ENCODE assay signal across 8 cellular contexts in genomic region chr20:63627129-63627699, GRCh38. TPM values are rescaled to one million over a fixed set of nuclear protein-coding genes. Genes with fewer than 3 reads are reported as not detected.
DNase-seq lines count a peak whose midpoint lies in the region; ATAC-seq and TF ChIP-seq lines count a peak whose summit lies in the region.

No MANE protein-coding gene starts in this region.

- H3K4me1 ChIP-seq in IMR-90 (ENCODE audit: control insufficient read depth, insufficient read depth, low read length) (peaks cover 2% of the 10 kb centered on the region; the same call in 1 of the 2 replicates), esophagus muscularis mucosa (peaks cover 25 to 43% (median 39%) of the 10 kb centered on the region in 4 donors)

- peak overlapping the region; percentile 57; the same call in 1 of the 2 replicates for H2BK120ac ChIP-seq in IMR-90 (ENCODE audit: low read depth, low read length)

- peak overlapping the region; percentile 82 for H2BK5ac ChIP-seq in IMR-90 (ENCODE audit: low read depth, low read length, poor library complexity, severe bottlenecking)

- ATAC-seq in GM21529 (IDR thresholded peaks at IDR 0.05; ENCODE audit: unreplicated experiment): peak; percentile 75
- peak; percentile 92 for ATAC-seq in IMR-90 (ENCODE audit: low read depth)

- BruUV-seq in IMR-90 (replicated peaks; lab: Mats Ljungman, UMichigan): no TSS peak

- TF ChIP-seq POLR2A in IMR-90 (IDR thresholded peaks at IDR 0.05; ENCODE audit: low read depth, low read length) (peak; percentile 37; the same call in 1 of the 2 replicates), esophagus muscularis mucosa (IDR thresholded peaks at IDR 0.05; ENCODE audit: low read depth) (peak; percentile 76)

- WGBS in IMR-90 (ENCODE audit: extremely low coverage in 2 of 2, insufficient read length in 1 of 2), 2 experiments: 1% methylated on average over 38 of the region's 64 CpGs; no CpG with 5 or more reads in 1 of the 2 experiments
- 0% methylated on average over 11 of the region's 64 CpGs for WGBS in esophagus muscularis mucosa

- peak overlapping the region; percentile 99 for H3K9ac ChIP-seq in IMR-90 (ENCODE audit: low read depth, low read length)

- intact Hi-C loops in IMR-90 (cut with micrococcal nuclease): no loop called here
- intact Hi-C loops in esophagus muscularis mucosa (cut with DNase I): loop anchor here (5.0 kb wide), 1 partner anchor 55 kb away; the partner anchor contains the start of gene HELZ2

- CTCF ChIA-PET in IMR-90 (lab: Yijun Ruan, JAX): no interaction called here

- peak overlapping the region; percentile 19; the same call in 1 of the 2 replicates for H3K56ac ChIP-seq in IMR-90 (ENCODE audit: extremely low read depth, insufficient read depth, low read length)

- peaks cover 27 to 57% of the 10 kb centered on the region in 2 experiments for H3K79me1 ChIP-seq in IMR-90 (ENCODE audit: low read depth in 1 of 2, low read length in 2 of 2)

- TF ChIP-seq RAD21 in IMR-90 (IDR thresholded peaks at IDR 0.05; ENCODE audit: low read length): no peak; the same call in 1 of the 2 replicates

- TF ChIP-seq EP300 in esophagus muscularis mucosa (IDR thresholded peaks at IDR 0.05): no peak

- H3K4me3 ChIP-seq in IMR-90 (ENCODE audit: insufficient read depth, low read depth, low read length) (peak overlapping the region; percentile 100), esophagus muscularis mucosa (peak overlapping the region; percentile 70 to 92 (median 78))

- H2BK20ac ChIP-seq in IMR-90 (ENCODE audit: low read depth, low read length): no peak overlapping the region

- H2BK15ac ChIP-seq in IMR-90 (ENCODE audit: low read depth, low read length): no peak overlapping the region

- H4K91ac ChIP-seq in IMR-90 (ENCODE audit: insufficient read depth, low read depth, low read length): peak overlapping the region; percentile 52; the same call in 1 of the 2 replicates

- H3K36me3 ChIP-seq in IMR-90 (ENCODE audit: control insufficient read depth, insufficient read depth, low read length) (no peaks in the 10 kb centered on the region), esophagus muscularis mucosa (no peaks in the 10 kb centered on the region)

- TF ChIP-seq CTCF in IMR-90 (conservative IDR thresholded peaks at IDR 0.05; ENCODE audit: low read depth, low read length) (no peak), esophagus muscularis mucosa (IDR thresholded peaks at IDR 0.05) (no peak)

- POLR2A ChIA-PET in IMR-90 (lab: Charles Lee; ENCODE audit: unreplicated experiment): no interaction called here

- H3K4me2 ChIP-seq in IMR-90 (ENCODE audit: low read depth, low read length): peak overlapping the region; percentile 62

- H2AK9ac ChIP-seq in IMR-90 (replicated peaks; ENCODE audit: low read depth, low read length, poor library complexity): peak overlapping the region; percentile 99

- peak overlapping the region; percentile 93 for H2AFZ ChIP-seq in IMR-90 (replicated peaks; ENCODE audit: low read length, poor library complexity)

- H4K8ac ChIP-seq in IMR-90 (ENCODE audit: low read depth in 2 of 2, low read length in 2 of 2): peak overlapping the region; percentile 60 to 89

- H3K23ac ChIP-seq in IMR-90 (ENCODE audit: low read depth, low read length): peak overlapping the region; percentile 95

- H4K5ac ChIP-seq in IMR-90 (ENCODE audit: low read depth, low read length): peak overlapping the region; percentile 84

- H3K9me1 ChIP-seq in IMR-90 (ENCODE audit: insufficient read depth, low read length): peaks cover 6% of the 10 kb centered on the region; the same call in 1 of the 2 replicates

- peak overlapping the region; percentile 72; the same call in 1 of the 2 replicates for H3K18ac ChIP-seq in IMR-90 (ENCODE audit: low read depth, low read length)

- peak overlapping the region; percentile 96 for H3K14ac ChIP-seq in IMR-90 (replicated peaks; ENCODE audit: low read depth, low read length)

- in situ Hi-C loops in IMR-90 (cut with MboI; ENCODE audit: low sequenced_read_pairs): no loop called here

- peak overlapping the region; percentile 86 for H3K4ac ChIP-seq in IMR-90 (ENCODE audit: low read depth, low read length)

- H3K27ac ChIP-seq in IMR-90 (ENCODE audit: insufficient read depth, low read length) (peak overlapping the region; percentile 85), esophagus muscularis mucosa (replicated peaks in 1 of 4) (peak overlapping the region; percentile 93 to 98 (median 98))

- no peaks in the 10 kb centered on the region for H4K20me1 ChIP-seq in IMR-90 (ENCODE audit: insufficient read depth, low read length)

- H3K9me3 ChIP-seq in IMR-90 (ENCODE audit: control insufficient read depth, insufficient read depth, low read length): no peaks in the 10 kb centered on the region
- no peaks in the 10 kb centered on the region for H3K9me3 ChIP-seq in esophagus muscularis mucosa

- DNase-seq in DMS153 treated with DMSO at 0.1 percent for 48 hours (lab: John Stamatoyannopoulos, UW; ENCODE audit: unreplicated experiment): peak; percentile 80
- DNase-seq in IMR-90: peak; percentile 90
- peak; percentile 97 for DNase-seq in activated T-cell treated with anti-CD3 and anti-CD28 coated beads, Interleukin-2, amount 50 U/mL, for 48 hours
- peak; percentile 99 for DNase-seq in esophagus muscularis mucosa (ENCODE audit: extremely low spot score)
- peak; percentile 94 for DNase-seq in myocyte (ENCODE audit: low read depth)
- DNase-seq in stimulated activated CD8-positive, alpha-beta memory T cell treated with anti-CD3 and anti-CD28 coated beads, Interleukin-7, amount 100 ng/mL, for 4 hours (ENCODE audit: low read depth in 2 of 2): peak; percentile 86 to 92

- H2AK5ac ChIP-seq in IMR-90 (ENCODE audit: low read depth, low read length): peak overlapping the region; percentile 96

- dilution Hi-C loops in IMR-90 (cut with HindIII; ENCODE audit: low sequenced_read_pairs, unreplicated experiment): no loop called here

- H3K27me3 ChIP-seq in IMR-90 (ENCODE audit: control insufficient read depth, insufficient read depth, low read length): no peaks in the 10 kb centered on the region
- no peaks in the 10 kb centered on the region for H3K27me3 ChIP-seq in esophagus muscularis mucosa

TF ChIP-seq in IMR-90, 13 proteins besides CTCF, POLR2A, EP300 and RAD21 (continues in another document):
- TF ChIP-seq MXI1 (IDR thresholded peaks at IDR 0.05; ENCODE audit: borderline replicate concordance, low read depth, low read length): peak; percentile 98
- no peak for TF ChIP-seq NFE2L2 (IDR thresholded peaks at IDR 0.05; ENCODE audit: low read depth, low read length)
- no peak for TF ChIP-seq SMC3 (IDR thresholded peaks at IDR 0.05; ENCODE audit: low read depth, low read length)
- TF ChIP-seq BHLHE40 (IDR thresholded peaks at IDR 0.05; ENCODE audit: low read depth, low read length): no peak
- TF ChIP-seq CEBPB (IDR thresholded peaks at IDR 0.05; ENCODE audit: low read depth, low read length): no peak
- no peak for TF ChIP-seq FOS (IDR thresholded peaks at IDR 0.05; ENCODE audit: low read depth, low read length)
- no peak for TF ChIP-seq CHD1 (IDR thresholded peaks at IDR 0.05; ENCODE audit: low read depth, low read length)
- no peak for TF ChIP-seq MAFK (IDR thresholded peaks at IDR 0.05; ENCODE audit: low read depth, low read length)

RNA-seq across cellular contexts. Expression of gene GMEB2, which starts 0.3 kb away (rescaled TPM):
- 5.0 and 5.3 TPM in 2 replicates for total RNA-seq in IMR-90 (2012; rRNA removed)
- polyA plus RNA-seq in IMR-90 (2012; rRNA removed): 10.0 and 10.6 TPM in 2 replicates
- polyA plus RNA-seq in IMR-90 (2012; cell fraction: cytosol; rRNA removed): 7.2 and 11.4 TPM in 2 replicates
- 17.0 and 27.6 TPM in 2 replicates for polyA plus RNA-seq in IMR-90 (2012; cell fraction: nucleus; rRNA removed; ENCODE audit: low replicate concordance)
- polyA plus RNA-seq in PFSK-1 (2012; ENCODE audit: insufficient read length, low read depth): 24.2 TPM
- total RNA-seq in esophagus muscularis mucosa: 10 to 100 TPM; 11.1 to 19.1 (median 14.0) TPM
- total RNA-seq in myocyte: 12.4 and 14.3 TPM in 2 replicates
- 9.2 TPM for polyA plus RNA-seq in myocyte (2012)

RNA-seq across cellular contexts. Expression of gene STMN3, which starts 26.0 kb away (rescaled TPM):
- total RNA-seq in IMR-90 (2012; rRNA removed) (20.3 and 21.1 TPM in 2 replicates), esophagus muscularis mucosa (10 to 100 TPM; 13.3 to 47.4 (median 28.9) TPM), myocyte (13.8 and 14.7 TPM in 2 replicates)
- polyA plus RNA-seq in IMR-90 (2012; rRNA removed): 62.3 and 67.4 TPM in 2 replicates
- polyA plus RNA-seq in IMR-90 (2012; cell fraction: cytosol; rRNA removed): 33.4 and 56.7 TPM in 2 replicates
- polyA plus RNA-seq in IMR-90 (2012; cell fraction: nucleus; rRNA removed; ENCODE audit: low replicate concordance): 57.3 and 74.5 TPM in 2 replicates
- 34.8 TPM for polyA plus RNA-seq in PFSK-1 (2012; ENCODE audit: insufficient read length, low read depth)
- 6.9 TPM for polyA plus RNA-seq in myocyte (2012)

RNA-seq across cellular contexts. Expression of gene RTEL1, which starts 30.9 kb away (rescaled TPM):
- total RNA-seq in IMR-90 (2012; rRNA removed) (9.4 and 14.7 TPM in 2 replicates), esophagus muscularis mucosa (10 to 100 TPM in 2 of 4 donors, 1 to 10 TPM in 2; 8.4 to 13.4 (median 9.6) TPM), myocyte (12.2 and 16.6 TPM in 2 replicates)
- polyA plus RNA-seq in IMR-90 (2012; rRNA removed): 18.8 and 22.5 TPM in 2 replicates
- 7.5 and 18.1 TPM in 2 replicates for polyA plus RNA-seq in IMR-90 (2012; cell fraction: cytosol; rRNA removed)
- polyA plus RNA-seq in IMR-90 (2012; cell fraction: nucleus; rRNA removed; ENCODE audit: low replicate concordance): 121 and 228 TPM in 2 replicates
- 18.7 TPM for polyA plus RNA-seq in PFSK-1 (2012; ENCODE audit: insufficient read length, low read depth)
- 14.2 TPM for polyA plus RNA-seq in myocyte (2012)

RNA-seq across cellular contexts. Expression of gene HELZ2, which starts 53.2 kb away (rescaled TPM):
- total RNA-seq in IMR-90 (2012; rRNA removed) (4.2 and 4.7 TPM in 2 replicates), esophagus muscularis mucosa (10 to 100 TPM; 19.5 to 36.9 (median 30.3) TPM), myocyte (15.5 and 17.9 TPM in 2 replicates)
- polyA plus RNA-seq in IMR-90 (2012; rRNA removed): 10.6 and 12.2 TPM in 2 replicates
- polyA plus RNA-seq in IMR-90 (2012; cell fraction: cytosol; rRNA removed): 3.2 and 6.8 TPM in 2 replicates
- polyA plus RNA-seq in IMR-90 (2012; cell fraction: nucleus; rRNA removed; ENCODE audit: low replicate concordance): 10.9 and 32.5 TPM in 2 replicates
- 13.6 TPM for polyA plus RNA-seq in PFSK-1 (2012; ENCODE audit: insufficient read length, low read depth)
- 7.5 TPM for polyA plus RNA-seq in myocyte (2012)

Comparison
In these comparisons a context has a peak if more than half of its experiments do, and no peak if none do; other contexts are left out.
1. Peak in every context shown above with its lines: DNase-seq, ATAC-seq, H3K4me3 ChIP-seq and H3K27ac ChIP-seq.